Comparison of ENCODE assay signal across 23 cellular contexts in genomic region chr13:39048806-39049205, GRCh38. TPM values are rescaled to one million over a fixed set of nuclear protein-coding genes. Genes with fewer than 3 reads are reported as not detected.
"Had no signal": no experiment of that assay in that cellular context is flagged by ENCODE, and none has a peak within 500 bp of the region (broad histone marks: within the 10 kb centered on the region; RNA-seq: fewer than 3 reads in every experiment).

No MANE protein-coding gene starts in this region.

- H3K9me3 ChIP-seq: heart left ventricle, prostate gland, right lobe of liver had no signal

- H3K36me3 ChIP-seq: prostate gland had no signal

- H3K4me3 Mint-ChIP-seq: naive B cell, nephron progenitor cell, type B pancreatic cell had no signal

- ATAC-seq: heart left ventricle, left colon, left ventricle myocardium superior, right lobe of liver had no signal

- DNase-seq: dermis blood vessel endothelial cell; foreskin melanocyte; heart left ventricle; hippocampal formation; left colon; left ventricle myocardium superior; mesenchymal stem cell; naive B cell; nephron progenitor cell; retina; right lobe of liver; stimulated activated CD4-positive, alpha-beta T cell treated with anti-CD3 and anti-CD28 coated beads, Interleukin-2, amount 100 ng/mL, for 24 hours; stimulated activated CD4-positive, alpha-beta T cell treated with anti-CD3 and anti-CD28 coated beads, Interleukin-4, amount 100 ng/mL, for 4 hours; stimulated activated naive CD4-positive, alpha-beta T cell treated with Interleukin-2 at 50 U/mL for 16 hours had no signal

- H3K79me2 ChIP-seq: parathyroid adenoma had no signal

- H3K27me3 Mint-ChIP-seq: naive B cell, type B pancreatic cell had no signal

- H3K27ac ChIP-seq: heart left ventricle, parathyroid adenoma, prostate gland, right lobe of liver had no signal

- H3K4me1 ChIP-seq: heart left ventricle, parathyroid adenoma, prostate gland, right lobe of liver had no signal

- H3K27me3 ChIP-seq: heart left ventricle, right lobe of liver had no signal

- H3K36me3 Mint-ChIP-seq: type B pancreatic cell had no signal

- H3K9ac ChIP-seq: parathyroid adenoma had no signal

- H3K4me1 Mint-ChIP-seq: nephron progenitor cell had no signal

- H2AFZ ChIP-seq: parathyroid adenoma had no signal

- H3K27ac Mint-ChIP-seq: nephron progenitor cell, type B pancreatic cell had no signal

- H3K4me3 ChIP-seq: heart left ventricle, lung, prostate gland, right lobe of liver had no signal

- H3K9me3 Mint-ChIP-seq: naive B cell, nephron progenitor cell, type B pancreatic cell had no signal

- FAIRE-seq: colon, urothelium cell line had no signal

RNA-seq across cellular contexts. Expression of gene STOML3, which starts 58.2 kb away (rescaled TPM):
- total RNA-seq: dermis blood vessel endothelial cell, glomerular endothelial cell, heart left ventricle, kidney epithelial cell, left ventricle myocardium superior, omental fat pad, prostate gland, right lobe of liver had no signal
- polyA plus RNA-seq: heart left ventricle had no signal
